ENCODE assay signal across 18 cellular contexts in the genomic region with DNA sequence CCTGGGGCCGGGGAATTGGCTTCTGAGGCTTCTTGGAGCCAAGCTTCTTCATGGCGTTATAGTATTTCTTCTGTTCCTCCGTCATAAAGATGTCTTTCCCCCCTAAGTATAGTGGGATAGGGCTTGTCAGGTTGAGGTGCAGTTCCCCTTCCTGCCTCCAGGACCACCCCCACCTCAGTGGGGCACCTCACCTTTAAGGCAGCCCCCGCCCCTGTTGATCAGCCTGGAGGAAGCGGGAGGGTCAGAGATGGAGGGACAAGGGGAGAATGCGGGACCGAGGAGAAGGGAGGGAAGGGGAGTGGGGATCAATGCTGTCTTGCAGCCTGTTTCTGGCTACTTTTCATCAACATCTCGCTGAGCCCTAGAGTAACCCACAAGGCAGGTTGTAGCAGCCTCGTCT. TPM values are rescaled to one million over a fixed set of nuclear protein-coding genes. Genes with fewer than 3 reads are reported as not detected.
DNase-seq lines count a peak whose midpoint lies in the region; ATAC-seq and TF ChIP-seq lines count a peak whose summit lies in the region.
"Had no signal": no experiment of that assay in that cellular context is flagged by ENCODE, and none has a peak within 500 bp of the region (broad histone marks: within the 10 kb centered on the region; RNA-seq: fewer than 3 reads in every experiment).

No MANE protein-coding gene starts in this region.

- no peak for TF ChIP-seq EP300 in upper lobe of left lung (IDR thresholded peaks at IDR 0.05)

- H3K79me2 ChIP-seq in PC-3 (ENCODE audit: low read length), result no peaks in the 10 kb centered on the region

- TF ChIP-seq CTCF in GM12865 (IDR thresholded peaks at IDR 0.05; ENCODE audit: insufficient read depth, low read depth, low read length, missing control alignments) (peak; percentile 20), PC-3 (conservative IDR thresholded peaks at IDR 0.05; ENCODE audit: low read depth, low read length) (0 out of 2 replicates have a peak, but pooled peaks have one; percentile 15), mesothelial cell of epicardium (IDR thresholded peaks at IDR 0.05; ENCODE audit: unreplicated experiment) (peak; percentile 57), upper lobe of left lung (IDR thresholded peaks at IDR 0.05) (no peak)

- no peak overlapping the region for H2AFZ ChIP-seq in PC-3 (ENCODE audit: low read length)

- DNase-seq in GM12865 (ENCODE audit: low read depth), result no peak
- no peak for DNase-seq in PC-3
- no peak for DNase-seq in mesothelial cell of epicardium (ENCODE audit: low spot score in 2 of 2, unreplicated experiment in 2 of 2)
- DNase-seq in SKM-1 treated with dmso at 0.1 percent for 144 hours (lab: John Stamatoyannopoulos, UW; ENCODE audit: unreplicated experiment), result no peak
- no peak for DNase-seq in T-helper 2 cell treated with Interferon-gamma antibody and Interleukin-4, amounts not matched to agents 5 μg/mL and 100 μg/mL, for 36 hours (ENCODE audit: low spot score)
- DNase-seq in upper lobe of left lung, result no peak
- DNase-seq: activated naive CD4-positive, alpha-beta T cell; CD4-positive, alpha-beta memory T cell; HCEC 1CT; Kasumi-1; NCI-H187; NCI-H526 treated with DMSO at 0.1 percent for 48 hours; substantia nigra; T1000 had no signal

- H3F3A ChIP-seq in PC-3 (ENCODE audit: low read length, unreplicated experiment), result no peaks in the 10 kb centered on the region

- no peak overlapping the region for H3K27ac Mint-ChIP-seq in mesothelial cell of epicardium
- H3K27ac Mint-ChIP-seq in T-helper 2 cell treated with Interferon-gamma antibody and Interleukin-4, amounts not matched to agents 5 μg/mL and 100 μg/mL, for 36 hours, result no peak overlapping the region

- H3K4me2 ChIP-seq in PC-3 (ENCODE audit: low read length), result no peak overlapping the region

- no peak for TF ChIP-seq POLR2A in upper lobe of left lung (IDR thresholded peaks at IDR 0.05)

- H3K4me3 ChIP-seq in GM12865 (ENCODE audit: low read depth, low read length) (no peak overlapping the region), PC-3 (ENCODE audit: low read length) (no peak overlapping the region), upper lobe of left lung (no peak overlapping the region)
- H3K4me3 ChIP-seq: breast epithelium had no signal

- H3K9me3 ChIP-seq in PC-3 (ENCODE audit: low read length) (no peaks in the 10 kb centered on the region), upper lobe of left lung (no peaks in the 10 kb centered on the region)
- H3K9me3 ChIP-seq: breast epithelium had no signal

- no TSS peak for BruUV-seq in PC-3 (replicated peaks; lab: Mats Ljungman, UMichigan)

- CTCF ChIA-PET in PC-3 (lab: Charles Lee), result no interaction called here

- no peak overlapping the region for H3K9ac ChIP-seq in PC-3 (ENCODE audit: low read length)

- no peaks in the 10 kb centered on the region for H3K27me3 ChIP-seq in PC-3 (ENCODE audit: low read length)
- H3K27me3 ChIP-seq in upper lobe of left lung, result no peaks in the 10 kb centered on the region
- H3K27me3 ChIP-seq: breast epithelium had no signal

- H3K4me1 ChIP-seq in PC-3 (ENCODE audit: insufficient read depth, low read length) (no peaks in the 10 kb centered on the region), upper lobe of left lung (peaks cover 5 to 15% (median 10%) of the 10 kb centered on the region in 4 donors)
- H3K4me1 ChIP-seq: breast epithelium had no signal

- no peaks in the 10 kb centered on the region for H3K36me3 ChIP-seq in PC-3 (ENCODE audit: low read depth, low read length)
- no peaks in the 10 kb centered on the region for H3K36me3 ChIP-seq in upper lobe of left lung
- H3K36me3 ChIP-seq: breast epithelium had no signal

- peaks cover 2% of the 10 kb centered on the region for H3K27me3 Mint-ChIP-seq in mesothelial cell of epicardium (ENCODE audit: low read depth)
- H3K27me3 Mint-ChIP-seq in T-helper 2 cell treated with Interferon-gamma antibody and Interleukin-4, amounts not matched to agents 5 μg/mL and 100 μg/mL, for 36 hours (ENCODE audit: low read depth), result no peaks in the 10 kb centered on the region
- H3K27me3 Mint-ChIP-seq: CD4-positive, alpha-beta memory T cell had no signal

- no peaks in the 10 kb centered on the region for H3K36me3 Mint-ChIP-seq in mesothelial cell of epicardium
- H3K36me3 Mint-ChIP-seq in T-helper 2 cell treated with Interferon-gamma antibody and Interleukin-4, amounts not matched to agents 5 μg/mL and 100 μg/mL, for 36 hours (ENCODE audit: low read depth), result no peaks in the 10 kb centered on the region
- H3K36me3 Mint-ChIP-seq: CD4-positive, alpha-beta memory T cell had no signal

- H3K27ac ChIP-seq in PC-3 (ENCODE audit: low read length) (no peak overlapping the region), upper lobe of left lung (no peak overlapping the region)
- H3K27ac ChIP-seq: breast epithelium, HL-60 had no signal

- H3K4me3 Mint-ChIP-seq in mesothelial cell of epicardium, result no peak overlapping the region
- H3K4me3 Mint-ChIP-seq in T-helper 2 cell treated with Interferon-gamma antibody and Interleukin-4, amounts not matched to agents 5 μg/mL and 100 μg/mL, for 36 hours, result no peak overlapping the region

- intact Hi-C loops in PC-3 (cut with micrococcal nuclease), result no loop called here

- POLR2A ChIA-PET in PC-3 (lab: Charles Lee; ENCODE audit: unreplicated experiment), result no interaction called here

- H4K20me1 ChIP-seq in PC-3 (ENCODE audit: low read length), result no peaks in the 10 kb centered on the region

- no peak for ATAC-seq in PC-3
- no peak for ATAC-seq in upper lobe of left lung (ENCODE audit: low FRiP score in 2 of 2)

- 85 to 91% methylated on average over 6 to 9 of the region's 9 CpGs for WGBS in upper lobe of left lung, 2 donors

- no peaks in the 10 kb centered on the region for H3K9me2 ChIP-seq in PC-3 (replicated peaks; ENCODE audit: low read length)

- no peaks in the 10 kb centered on the region for H3K9me3 Mint-ChIP-seq in mesothelial cell of epicardium
- no peaks in the 10 kb centered on the region for H3K9me3 Mint-ChIP-seq in T-helper 2 cell treated with Interferon-gamma antibody and Interleukin-4, amounts not matched to agents 5 μg/mL and 100 μg/mL, for 36 hours
- H3K9me3 Mint-ChIP-seq: CD4-positive, alpha-beta memory T cell had no signal

- peaks cover 2% of the 10 kb centered on the region for H3K4me1 Mint-ChIP-seq in mesothelial cell of epicardium
- H3K4me1 Mint-ChIP-seq in T-helper 2 cell treated with Interferon-gamma antibody and Interleukin-4, amounts not matched to agents 5 μg/mL and 100 μg/mL, for 36 hours (ENCODE audit: low read depth), result peaks cover 14% of the 10 kb centered on the region

RNA-seq across cellular contexts. Expression of gene CD79B, which starts 11.6 kb away (rescaled TPM):
- total RNA-seq in PC-3 (2014; rRNA removed) (not detected in 2 replicates), mesothelial cell of epicardium (not detected in 3 replicates), upper lobe of left lung (1 to 10 TPM in 4 of 6 donors, under 1 TPM in 1, not detected in 1; 0.91 to 6.3 (median 2.6) TPM)
- total RNA-seq: kidney epithelial cell had no signal

RNA-seq across cellular contexts. Expression of gene GH1, which starts 25.1 kb away (rescaled TPM):
- total RNA-seq in PC-3 (2014; rRNA removed) (not detected in 2 replicates), mesothelial cell of epicardium (not detected in 3 replicates), upper lobe of left lung (not detected)
- total RNA-seq: breast epithelium; CD4-positive, alpha-beta memory T cell; G401; kidney epithelial cell had no signal

RNA-seq across cellular contexts. Expression of gene SCN4A, which starts 29.0 kb away (rescaled TPM):
- total RNA-seq in PC-3 (2014; rRNA removed), result 0.06 TPM in 1 of 2 replicates, not detected in the other
- 0.14 to 0.60 TPM (median 0.51 TPM) in 3 replicates for total RNA-seq in mesothelial cell of epicardium
- total RNA-seq in upper lobe of left lung, result under 1 TPM in 3 of 6 donors, not detected in 3; under 0.01 to 0.44 (median 0.20) TPM
- total RNA-seq: G401 had no signal

RNA-seq across cellular contexts. Expression of gene CSHL1, which starts 32.7 kb away (rescaled TPM):
- total RNA-seq in PC-3 (2014; rRNA removed), result not detected in 2 replicates
- not detected in 3 replicates for total RNA-seq in mesothelial cell of epicardium
- not detected for total RNA-seq in upper lobe of left lung
- total RNA-seq: breast epithelium; CD4-positive, alpha-beta memory T cell; G401; kidney epithelial cell had no signal

RNA-seq across cellular contexts. Expression of gene CSH1, which starts 47.4 kb away (rescaled TPM):
- total RNA-seq in PC-3 (2014; rRNA removed), result not detected in 2 replicates
- total RNA-seq in mesothelial cell of epicardium, result 0.61 TPM in 1 of 3 replicates, not detected in the others
- not detected for total RNA-seq in upper lobe of left lung
- total RNA-seq: breast epithelium; CD4-positive, alpha-beta memory T cell; G401; kidney epithelial cell had no signal

Comparison
In these comparisons a context has a peak if more than half of its experiments do, and no peak if none do; other contexts are left out.
1. CTCF ChIP-seq: peak in GM12865 (single experiment), PC-3 (single experiment) and mesothelial cell of epicardium (single experiment); none in upper lobe of left lung (0 of 6).